Comparison of ENCODE assay signal across 14 cellular contexts in genomic region chr5:82163459-82164108, GRCh38.
DNase-seq lines count a peak whose midpoint lies in the region; ATAC-seq, FAIRE-seq and TF ChIP-seq lines count a peak whose summit lies in the region.
"Had no signal": no experiment of that assay in that cellular context is flagged by ENCODE, and none has a peak within 500 bp of the region (broad histone marks: within the 10 kb centered on the region; RNA-seq: fewer than 3 reads in every experiment).

No MANE protein-coding gene starts in this region.

- H3K4me2 ChIP-seq in MM.1S (ENCODE audit: low read depth, low read length) = no peak overlapping the region

- ATAC-seq in GM18909 (IDR thresholded peaks at IDR 0.05; ENCODE audit: poor library complexity, unreplicated experiment) = no peak
- ATAC-seq: stimulated activated memory B cell treated with anti-CD40 and anti-IgM and Interleukin-4, amounts not matched to agents 10 μg/mL and 1 μg/mL and 100 μg/mL, for 72 hours had no signal

- DNase-seq in GM19239 (ENCODE audit: insufficient read length, low spot score) = no peak
- DNase-seq in adipocyte (ENCODE audit: low read depth) = peak; percentile 65
- DNase-seq in fibroblast of peridontal ligament (ENCODE audit: extremely low read depth) = peak; percentile 75
- peak; percentile 43 for DNase-seq in skeletal muscle cell (ENCODE audit: low read depth)
- no peak for DNase-seq in MM.1S
- no peak for DNase-seq in esophagus squamous epithelium (lab: John Stamatoyannopoulos, UW)
- no peak for DNase-seq in NK-92 treated with Interleukin-12 subunit alpha and Interleukin-12 subunit beta, amount 100 ng/mL, for 24 hours (lab: John Stamatoyannopoulos, UW)
- DNase-seq: mesendoderm; NCI-H1436 treated with DMSO at 0.1 percent for 48 hours; NCI-H524; pancreas; stimulated activated CD4-positive, alpha-beta T cell treated with anti-CD3 and anti-CD28 coated beads, Interleukin-1b, Interleukin-23, amount 100 ng/mL, for 48 hours had no signal

- no peak for TF ChIP-seq POLR2A in esophagus squamous epithelium (IDR thresholded peaks at IDR 0.05)

- no peak overlapping the region for H2AFZ ChIP-seq in MM.1S (ENCODE audit: low read length)

- no peaks in the 10 kb centered on the region for H4K20me1 ChIP-seq in MM.1S (ENCODE audit: insufficient read depth, low read length)

- H3K4me1 ChIP-seq in adipocyte (ENCODE audit: control insufficient read depth, insufficient read depth, low read length) (peaks cover 37% of the 10 kb centered on the region), MM.1S (ENCODE audit: low read length) (peaks cover 6% of the 10 kb centered on the region; the same call in 1 of the 2 replicates), esophagus squamous epithelium (peaks cover 9 to 44% (median 11%) of the 10 kb centered on the region in 3 donors)

- H3K36me3 ChIP-seq in adipocyte (ENCODE audit: control insufficient read depth, insufficient read depth, low read length, severe bottlenecking) (no peaks in the 10 kb centered on the region), MM.1S (replicated peaks; ENCODE audit: insufficient read depth, low read length) (no peaks in the 10 kb centered on the region), esophagus squamous epithelium (no peaks in the 10 kb centered on the region)
- H3K36me3 ChIP-seq: pancreas had no signal

- H3K79me2 ChIP-seq in MM.1S (ENCODE audit: low read length) = no peaks in the 10 kb centered on the region

- TF ChIP-seq CTCF in MM.1S (IDR thresholded peaks at IDR 0.05; ENCODE audit: low read length) (no peak), esophagus squamous epithelium (IDR thresholded peaks at IDR 0.05) (no peak)

- H3K27ac ChIP-seq in MM.1S (ENCODE audit: low read length) (no peak overlapping the region), esophagus squamous epithelium (peak overlapping the region in 2 of 4 donors; percentile 42 to 66)

- H3K9me3 ChIP-seq in adipocyte (ENCODE audit: control insufficient read depth, low read length) (no peaks in the 10 kb centered on the region), MM.1S (replicated peaks; ENCODE audit: insufficient read depth, low read length) (no peaks in the 10 kb centered on the region), esophagus squamous epithelium (no peaks in the 10 kb centered on the region)
- H3K9me3 ChIP-seq: pancreas had no signal

- H3F3A ChIP-seq in MM.1S (ENCODE audit: insufficient read depth, low read length) = no peaks in the 10 kb centered on the region

- peak; percentile 74 for FAIRE-seq in GM19239 (lab: Jason Lieb, UNC)
- FAIRE-seq: pancreas had no signal

- H3K9ac ChIP-seq in adipocyte (ENCODE audit: low read length) (peak overlapping the region; percentile 72), MM.1S (ENCODE audit: low read length) (no peak overlapping the region)

- H3K27me3 ChIP-seq in adipocyte (replicated peaks; ENCODE audit: control insufficient read depth, insufficient read depth, low read length) (no peaks in the 10 kb centered on the region), MM.1S (replicated peaks; ENCODE audit: insufficient read depth, low read length) (no peaks in the 10 kb centered on the region), esophagus squamous epithelium (no peaks in the 10 kb centered on the region)
- H3K27me3 ChIP-seq: pancreas had no signal

- H3K9me2 ChIP-seq in MM.1S (replicated peaks; ENCODE audit: insufficient read depth, low read length) = no peaks in the 10 kb centered on the region

- H3K4me3 ChIP-seq in adipocyte (ENCODE audit: low read length) (peak overlapping the region; percentile 65), skeletal muscle cell (ENCODE audit: low read depth, low read length) (no peak overlapping the region), MM.1S (ENCODE audit: low read length) (no peak overlapping the region), esophagus squamous epithelium (no peak overlapping the region)
- H3K4me3 ChIP-seq: pancreas had no signal

- intact Hi-C loops in esophagus squamous epithelium (cut with DNase I) = loop anchor here (10.0 kb wide), 1 partner anchor 739 kb away; no protein-coding TSS in a partner anchor

Comparison
In these comparisons a context has a peak if more than half of its experiments do, and no peak if none do; other contexts are left out.
1. DNase-seq: peak in adipocyte (single experiment), fibroblast of peridontal ligament (single experiment) and skeletal muscle cell (single experiment); none in GM19239 (single experiment), MM.1S (single experiment), esophagus squamous epithelium (single experiment) and NK-92 treated with Interleukin-12 subunit alpha and Interleukin-12 subunit beta, amount 100 ng/mL, for 24 hours (single experiment).